In the genomic region with DNA sequence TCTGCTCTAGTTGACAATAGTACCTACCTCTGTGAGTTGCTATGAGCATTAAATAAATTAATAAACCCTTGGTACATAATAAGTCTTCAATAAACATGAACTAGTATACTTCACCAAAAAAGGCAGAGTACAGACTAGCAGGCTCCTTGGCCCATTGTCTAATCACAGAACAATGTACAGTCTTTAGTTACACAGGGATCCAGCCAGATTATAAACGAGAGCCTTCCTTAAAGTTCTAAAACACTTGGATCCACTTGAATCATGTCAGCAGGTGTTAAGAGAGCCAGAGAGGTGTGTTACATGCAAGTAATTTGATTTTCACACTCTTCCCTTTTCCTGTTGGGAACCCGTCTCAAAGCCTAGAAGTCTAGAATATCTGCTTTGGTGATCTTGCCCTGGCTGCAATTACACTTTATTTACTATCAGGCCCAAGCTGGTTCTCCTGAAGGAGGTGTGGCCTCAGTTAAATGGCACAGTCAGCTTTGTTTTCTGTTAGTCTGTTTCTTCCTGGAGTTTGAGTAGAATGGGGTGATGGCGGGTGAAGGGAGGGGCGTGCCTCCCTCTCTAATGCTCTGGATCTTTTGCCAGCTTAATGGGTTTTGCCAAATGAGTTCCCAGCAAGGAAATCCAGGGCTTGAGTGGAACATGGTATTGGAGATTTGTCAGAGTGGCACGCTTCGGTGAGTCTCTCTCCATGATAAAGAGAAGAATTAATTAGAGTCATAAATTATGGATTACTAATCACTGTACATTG, we compare ENCODE assay signal across 25 cellular contexts.
DNase-seq lines count a peak whose midpoint lies in the region; ATAC-seq and TF ChIP-seq lines count a peak whose summit lies in the region.
"Had no signal": no experiment of that assay in that cellular context is flagged by ENCODE, and none has a peak within 500 bp of the region (broad histone marks: within the 10 kb centered on the region; RNA-seq: fewer than 3 reads in every experiment).

No MANE protein-coding gene starts in this region.

- no peak for TF ChIP-seq CTCF in GM23338 (conservative IDR thresholded peaks at IDR 0.05; ENCODE audit: low read depth in 2 of 2)

- H3K27me3 Mint-ChIP-seq in GM23338 (ENCODE audit: insufficient read depth, low read depth, poor library complexity), result peaks cover 2% of the 10 kb centered on the region
- H3K27me3 Mint-ChIP-seq: activated naive CD4-positive, alpha-beta T cell treated with anti-CD3 and anti-CD28 coated beads, Interleukin-2, amount 10 ng/mL, durations not matched to agents 7 days and 5 days; stimulated activated naive CD8-positive, alpha-beta T cell treated with anti-CD3 and anti-CD28 coated beads, Interleukin-15, amount 100 ng/mL, for 72 hours had no signal

- H3K9me2 ChIP-seq in GM23338 (ENCODE audit: insufficient read depth), result no peaks in the 10 kb centered on the region

- peaks cover 10% of the 10 kb centered on the region for H3K9me3 Mint-ChIP-seq in GM23338
- H3K9me3 Mint-ChIP-seq: activated naive CD4-positive, alpha-beta T cell treated with anti-CD3 and anti-CD28 coated beads, Interleukin-2, amount 10 ng/mL, durations not matched to agents 7 days and 5 days; activated T-helper 1 cell treated with anti-CD3 and anti-CD28 coated beads, Interleukin-12 subunit alpha, Interleukin-12 subunit beta, Interleukin-2, Interleukin-4 antibody, amounts not matched to agents 30 ng/mL and 10 ng/mL and 1 ng/mL, durations not matched to agents 14 hours and 24 hours and 36 hours; stimulated activated naive CD8-positive, alpha-beta T cell treated with anti-CD3 and anti-CD28 coated beads, Interleukin-15, amount 100 ng/mL, for 72 hours had no signal

- no peaks in the 10 kb centered on the region for H4K20me1 ChIP-seq in GM23338 (replicated peaks; ENCODE audit: insufficient read depth)

- no peaks in the 10 kb centered on the region for H3K36me3 ChIP-seq in GM23338 (ENCODE audit: insufficient read depth)
- H3K36me3 ChIP-seq: lower lobe of right lung, sigmoid colon, tibial artery had no signal

- no peak overlapping the region for H3K4me3 Mint-ChIP-seq in GM23338
- H3K4me3 Mint-ChIP-seq: activated naive CD4-positive, alpha-beta T cell treated with anti-CD3 and anti-CD28 coated beads, Interleukin-2, amount 10 ng/mL, durations not matched to agents 7 days and 5 days; activated T-helper 1 cell treated with anti-CD3 and anti-CD28 coated beads, Interleukin-12 subunit alpha, Interleukin-12 subunit beta, Interleukin-2, Interleukin-4 antibody, amounts not matched to agents 30 ng/mL and 10 ng/mL and 1 ng/mL, durations not matched to agents 14 hours and 24 hours and 36 hours; endodermal cell; stimulated activated naive CD8-positive, alpha-beta T cell treated with anti-CD3 and anti-CD28 coated beads, Interleukin-15, amount 100 ng/mL, for 72 hours; WTC11 had no signal

- H3K4me1 ChIP-seq in GM23338 (ENCODE audit: insufficient read depth), result no peaks in the 10 kb centered on the region
- H3K4me1 ChIP-seq: lower lobe of right lung, sigmoid colon, tibial artery had no signal

- intact Hi-C loops in left colon (cut with DNase I, micrococcal nuclease), result no loop called here

- no peaks in the 10 kb centered on the region for H3K79me2 ChIP-seq in GM23338 (replicated peaks; ENCODE audit: insufficient read depth)

- H3K4me3 ChIP-seq in GM23338, result no peak overlapping the region
- H3K4me3 ChIP-seq: GM23248, lower lobe of right lung, sigmoid colon, tibial artery had no signal

- peaks cover 3% of the 10 kb centered on the region; the same call in 2 of the 3 replicates for H3K4me1 Mint-ChIP-seq in GM23338
- H3K4me1 Mint-ChIP-seq: activated naive CD4-positive, alpha-beta T cell treated with anti-CD3 and anti-CD28 coated beads, Interleukin-2, amount 10 ng/mL, durations not matched to agents 7 days and 5 days; stimulated activated naive CD8-positive, alpha-beta T cell treated with anti-CD3 and anti-CD28 coated beads, Interleukin-15, amount 100 ng/mL, for 72 hours had no signal

- no peak for DNase-seq in GM23338 (ENCODE audit: low spot score)
- DNase-seq in NCI-H146 (lab: John Stamatoyannopoulos, UW), result peak; percentile 40
- peak; percentile 62 for DNase-seq in NCI-H69 (lab: John Stamatoyannopoulos, UW)
- DNase-seq in left colon, result no peak
- DNase-seq in NK-92 (lab: John Stamatoyannopoulos, UW; ENCODE audit: unreplicated experiment), result no peak
- DNase-seq in cerebellar cortex (ENCODE audit: low spot score), result no peak
- DNase-seq in NCI-H526 treated with DMSO at 0.1 percent for 48 hours (lab: John Stamatoyannopoulos, UW), result no peak
- DNase-seq: activated naive CD4-positive, alpha-beta T cell treated with anti-CD3 and anti-CD28 coated beads, Interleukin-2, amount 10 ng/mL, durations not matched to agents 7 days and 5 days; amygdala; cortex of kidney; endodermal cell; GDM1; GM23248; kidney; lower lobe of right lung; NCI-H1930; sigmoid colon; stimulated activated CD4-positive, alpha-beta T cell treated with anti-CD3 and anti-CD28 coated beads, Interleukin-15, amount 100 ng/mL, for 24 hours; stimulated activated naive CD8-positive, alpha-beta T cell treated with anti-CD3 and anti-CD28 coated beads, Interleukin-15, amount 100 ng/mL, for 72 hours; tibial artery had no signal

- no peak overlapping the region for H3K4me2 ChIP-seq in GM23338

- no peaks in the 10 kb centered on the region for H3F3A ChIP-seq in GM23338 (replicated peaks; ENCODE audit: low read depth)

- no peaks in the 10 kb centered on the region for H3K27me3 ChIP-seq in GM23338 (ENCODE audit: insufficient read depth)
- H3K27me3 ChIP-seq: sigmoid colon, tibial artery had no signal

- ATAC-seq in GM23338, result no peak
- ATAC-seq in left colon, result peak; percentile 91
- ATAC-seq in GM21528 (IDR thresholded peaks at IDR 0.05; ENCODE audit: low FRiP score, unreplicated experiment), result no peak
- ATAC-seq: Right ventricle myocardium inferior; stimulated activated naive CD8-positive, alpha-beta T cell treated with anti-CD3 and anti-CD28 coated beads, Interleukin-15, amount 100 ng/mL, for 72 hours; WTC11 had no signal

- peaks cover 4% of the 10 kb centered on the region; the same call in 1 of the 3 replicates for H3K36me3 Mint-ChIP-seq in GM23338 (ENCODE audit: low read depth)
- H3K36me3 Mint-ChIP-seq: activated naive CD4-positive, alpha-beta T cell treated with anti-CD3 and anti-CD28 coated beads, Interleukin-2, amount 10 ng/mL, durations not matched to agents 7 days and 5 days had no signal

- H3K27ac Mint-ChIP-seq in GM23338, result no peak overlapping the region
- H3K27ac Mint-ChIP-seq: activated naive CD4-positive, alpha-beta T cell treated with anti-CD3 and anti-CD28 coated beads, Interleukin-2, amount 10 ng/mL, durations not matched to agents 7 days and 5 days; activated T-helper 1 cell treated with anti-CD3 and anti-CD28 coated beads, Interleukin-12 subunit alpha, Interleukin-12 subunit beta, Interleukin-2, Interleukin-4 antibody, amounts not matched to agents 30 ng/mL and 10 ng/mL and 1 ng/mL, durations not matched to agents 14 hours and 24 hours and 36 hours; endodermal cell; stimulated activated naive CD8-positive, alpha-beta T cell treated with anti-CD3 and anti-CD28 coated beads, Interleukin-15, amount 100 ng/mL, for 72 hours; WTC11 had no signal

- H2AFZ ChIP-seq in GM23338, result 0 out of 2 replicates have a peak overlapping the region, but pooled peaks have one; percentile 43
- H2AFZ ChIP-seq: GM23248 had no signal

- H3K27ac ChIP-seq in GM23338 (ENCODE audit: low read depth), result no peak overlapping the region
- H3K27ac ChIP-seq: C4-2B, GM23248, lower lobe of right lung, sigmoid colon, tibial artery had no signal

TF ChIP-seq in GM23338, 12 proteins besides CTCF, POLR2A, EP300 and RAD21 (continues in another document):
- TF ChIP-seq ETS1 (IDR thresholded peaks at IDR 0.05) (no peak), ZNF331 (CRISPR knock-in tag; IDR thresholded peaks at IDR 0.05; ENCODE audit: low read depth) (no peak)

Comparison
In these comparisons a context has a peak if more than half of its experiments do, and no peak if none do; other contexts are left out.
1. DNase-seq: peak in NCI-H146 (single experiment) and NCI-H69 (single experiment); none in GM23338 (single experiment), left colon (0 of 2), NK-92 (single experiment), cerebellar cortex (single experiment) and NCI-H526 treated with DMSO at 0.1 percent for 48 hours (single experiment).